Comparison of ENCODE assay signal across 19 cellular contexts in the genomic region with DNA sequence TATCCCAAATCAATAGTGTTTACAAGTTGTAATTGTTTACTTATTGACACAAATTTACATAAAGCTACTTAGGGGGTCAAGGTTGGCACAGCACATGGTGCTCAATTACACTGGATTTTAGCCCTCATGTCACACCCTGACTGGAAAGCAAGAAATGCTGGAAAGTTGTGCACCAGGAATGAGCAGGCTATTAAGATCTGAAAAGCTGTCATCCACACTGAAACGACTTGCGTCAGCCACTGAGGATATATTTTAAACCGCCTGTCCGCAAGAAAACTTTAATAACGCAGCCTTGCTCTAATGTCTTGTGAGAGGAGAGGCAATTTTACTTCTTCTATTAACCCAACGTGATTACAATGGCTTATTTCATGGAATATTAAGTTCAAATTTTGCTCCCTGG.
"Had no signal": no experiment of that assay in that cellular context is flagged by ENCODE, and none has a peak within 500 bp of the region (broad histone marks: within the 10 kb centered on the region; RNA-seq: fewer than 3 reads in every experiment).

No MANE protein-coding gene starts in this region.

- H2AFZ ChIP-seq: neural progenitor cell, parathyroid adenoma had no signal

- H3K9me3 ChIP-seq: neutrophil, ovary, pancreas, prostate gland, psoas muscle, right atrium auricular region, right lobe of liver, sigmoid colon, spleen had no signal

- H3K4me3 ChIP-seq: neural progenitor cell, ovary, pancreas, prostate gland, psoas muscle, right atrium auricular region, right lobe of liver, sigmoid colon, skin epidermis, smooth muscle cell, spleen had no signal

- H3K79me2 ChIP-seq: parathyroid adenoma had no signal

- H3K27ac ChIP-seq: neural progenitor cell, neutrophil, ovary, pancreas, parathyroid adenoma, prostate gland, psoas muscle, right atrium auricular region, right lobe of liver, sigmoid colon, skin epidermis, spleen had no signal

- H3K4me2 ChIP-seq: neural progenitor cell, smooth muscle cell had no signal

- H3K9ac ChIP-seq: neural progenitor cell, parathyroid adenoma had no signal

- H3K27me3 ChIP-seq: neural progenitor cell, neutrophil, ovary, right atrium auricular region, right lobe of liver, sigmoid colon, spleen had no signal

- H3K36me3 ChIP-seq: neural progenitor cell, neutrophil, ovary, pancreas, prostate gland, right atrium auricular region, right lobe of liver, sigmoid colon, spleen had no signal

- ATAC-seq: naive thymus-derived CD4-positive, alpha-beta T cell; naive thymus-derived CD8-positive, alpha-beta T cell; natural killer cell; natural killer cell treated with Interleukin-12 subunit alpha and Interleukin-12 subunit beta and Interleukin-15 and Interleukin-18, amount 100 ng/mL, for 72 hours; pancreas; psoas muscle; right cardiac atrium; right lobe of liver; sciatic nerve had no signal
